ENCODE assay signal across 22 cellular contexts in genomic region chr1:198889732-198890131, GRCh38.
DNase-seq lines count a peak whose midpoint lies in the region; ATAC-seq and TF ChIP-seq lines count a peak whose summit lies in the region.
"Had no signal": no experiment of that assay in that cellular context is flagged by ENCODE, and none has a peak within 500 bp of the region (broad histone marks: within the 10 kb centered on the region; RNA-seq: fewer than 3 reads in every experiment).

No MANE protein-coding gene starts in this region.

- peaks cover 64% of the 10 kb centered on the region for H3F3A ChIP-seq in smooth muscle cell (ENCODE audit: low read depth)

- dilution Hi-C loops in IMR-90 (cut with HindIII; ENCODE audit: low sequenced_read_pairs, unreplicated experiment): no loop called here

- peaks cover 8% of the 10 kb centered on the region; the same call in 1 of the 2 replicates for H4K20me1 ChIP-seq in IMR-90 (ENCODE audit: insufficient read depth, low read length)
- peaks cover 92% of the 10 kb centered on the region for H4K20me1 ChIP-seq in smooth muscle cell (ENCODE audit: low read depth)

- H3K4ac ChIP-seq in IMR-90 (ENCODE audit: low read depth, low read length): no peak overlapping the region

- H3K27me3 Mint-ChIP-seq in Calu3 (ENCODE audit: unreplicated experiment) (no peaks in the 10 kb centered on the region), brain (no peaks in the 10 kb centered on the region)
- H3K27me3 Mint-ChIP-seq: CD4-positive, CD25-positive, alpha-beta regulatory T cell had no signal

- H3K27me3 ChIP-seq in IMR-90 (ENCODE audit: control insufficient read depth, insufficient read depth, low read length): no peaks in the 10 kb centered on the region
- H3K27me3 ChIP-seq in smooth muscle cell (ENCODE audit: low read depth): no peaks in the 10 kb centered on the region
- H3K27me3 ChIP-seq: BLaER1 had no signal

- H2AK5ac ChIP-seq in IMR-90 (ENCODE audit: low read depth, low read length): no peak overlapping the region

- H2BK120ac ChIP-seq in IMR-90 (ENCODE audit: low read depth, low read length): no peak overlapping the region

- DNase-seq in Calu3 (no peak), IMR-90 (no peak), smooth muscle cell (lab: John Stamatoyannopoulos, UW; ENCODE audit: unreplicated experiment) (no peak), Right ventricle myocardium inferior (ENCODE audit: missing footprints) (no peak), HUDEP-2 (lab: John Stamatoyannopoulos, UW; ENCODE audit: unreplicated experiment in 76 of 76) (no peak)
- DNase-seq: CD4-positive, CD25-positive, alpha-beta regulatory T cell; DMS53; NCI-H1105; NCI-H146; NCI-H2029; NCI-H446 treated with DMSO at 0.1 percent for 48 hours; NCI-H526; NCI-H82; NK-92 treated with Interleukin-12 subunit alpha and Interleukin-12 subunit beta, amount 100 ng/mL, for 24 hours; RPMI8226; SHP77 treated with DMSO at 0.1 percent for 48 hours had no signal

- no peak overlapping the region for H3K14ac ChIP-seq in IMR-90 (replicated peaks; ENCODE audit: low read depth, low read length)

- H3K27ac ChIP-seq in IMR-90 (ENCODE audit: insufficient read depth, low read length): no peak overlapping the region
- peak overlapping the region; percentile 86 for H3K27ac ChIP-seq in smooth muscle cell (ENCODE audit: low read depth)
- H3K27ac ChIP-seq: BLaER1, PC-9 had no signal

- H3K9me3 ChIP-seq in IMR-90 (ENCODE audit: control insufficient read depth, insufficient read depth, low read length) (no peaks in the 10 kb centered on the region), smooth muscle cell (replicated peaks; ENCODE audit: low read depth) (no peaks in the 10 kb centered on the region)
- H3K9me3 ChIP-seq: BLaER1, HAP-1 had no signal

- no peak for TF ChIP-seq RAD21 in IMR-90 (IDR thresholded peaks at IDR 0.05; ENCODE audit: low read length)

- no peak overlapping the region for H4K8ac ChIP-seq in IMR-90 (ENCODE audit: low read depth in 2 of 2, low read length in 2 of 2)

- no peak overlapping the region for H3K18ac ChIP-seq in IMR-90 (ENCODE audit: low read depth, low read length)

- no peak overlapping the region for H2BK20ac ChIP-seq in IMR-90 (ENCODE audit: low read depth, low read length)

- in situ Hi-C loops in IMR-90 (cut with MboI; ENCODE audit: low sequenced_read_pairs): no loop called here

- H3K4me2 ChIP-seq in IMR-90 (ENCODE audit: low read depth, low read length) (no peak overlapping the region), smooth muscle cell (peak overlapping the region; percentile 77)
- H3K4me2 ChIP-seq: BLaER1, GM23338 had no signal

- no peak overlapping the region for H2BK5ac ChIP-seq in IMR-90 (ENCODE audit: low read depth, low read length, poor library complexity, severe bottlenecking)

- H2AK9ac ChIP-seq in IMR-90 (replicated peaks; ENCODE audit: low read depth, low read length, poor library complexity): no peak overlapping the region

- POLR2A ChIA-PET in IMR-90 (lab: Charles Lee; ENCODE audit: unreplicated experiment): no interaction called here

- H3K9me3 Mint-ChIP-seq in Calu3 (ENCODE audit: low read depth, unreplicated experiment): no peaks in the 10 kb centered on the region
- H3K9me3 Mint-ChIP-seq in brain: no peaks in the 10 kb centered on the region
- H3K9me3 Mint-ChIP-seq: CD4-positive, CD25-positive, alpha-beta regulatory T cell; GM23338 had no signal

- ATAC-seq in IMR-90 (ENCODE audit: low read depth) (no peak), Right ventricle myocardium inferior (no peak), HG02571 (IDR thresholded peaks at IDR 0.05; ENCODE audit: unreplicated experiment) (no peak)
- ATAC-seq: GM23338 had no signal

- H3K56ac ChIP-seq in IMR-90 (ENCODE audit: extremely low read depth, insufficient read depth, low read length): no peak overlapping the region

- H2BK15ac ChIP-seq in IMR-90 (ENCODE audit: low read depth, low read length): no peak overlapping the region

- no peak overlapping the region for H4K5ac ChIP-seq in IMR-90 (ENCODE audit: low read depth, low read length)

- peaks cover under 1% of the 10 kb centered on the region; the same call in 1 of the 2 replicates for H3K36me3 ChIP-seq in IMR-90 (ENCODE audit: control insufficient read depth, insufficient read depth, low read length)
- peaks cover 5% of the 10 kb centered on the region for H3K36me3 ChIP-seq in smooth muscle cell (ENCODE audit: low read depth)
- H3K36me3 ChIP-seq: HAP-1 had no signal

- WGBS in IMR-90 (ENCODE audit: extremely low coverage in 2 of 2, insufficient read length in 1 of 2), 2 experiments: no CpG with 5 or more reads among the region's 1 CpG
- 46% methylated on average over 1 of the region's 1 CpG for WGBS in smooth muscle cell (ENCODE audit: low lambda C conversion rate)

- peaks cover 100% of the 10 kb centered on the region for H3K79me2 ChIP-seq in smooth muscle cell (ENCODE audit: low read depth)

- CTCF ChIA-PET in Calu3 (lab: Charles Lee) (no interaction called here), IMR-90 (lab: Yijun Ruan, JAX) (interaction anchor here (1.5 kb wide), 1 partner anchor 223 kb away, joined by 3 read pairs; no protein-coding TSS in a partner anchor)

- H3K36me3 Mint-ChIP-seq in Calu3 (ENCODE audit: insufficient read depth, unreplicated experiment) (peaks cover 38% of the 10 kb centered on the region), brain (peaks cover 23% of the 10 kb centered on the region)

- H3K4me1 ChIP-seq in IMR-90 (ENCODE audit: control insufficient read depth, insufficient read depth, low read length) (peaks cover 9% of the 10 kb centered on the region; the same call in 1 of the 2 replicates), smooth muscle cell (ENCODE audit: low read depth) (peaks cover 73% of the 10 kb centered on the region)
- H3K4me1 ChIP-seq: HAP-1 had no signal

- no peak overlapping the region for H3K23ac ChIP-seq in IMR-90 (ENCODE audit: low read depth, low read length)

- H2AFZ ChIP-seq in IMR-90 (replicated peaks; ENCODE audit: low read length, poor library complexity) (no peak overlapping the region), smooth muscle cell (ENCODE audit: low read depth) (no peak overlapping the region)
- H2AFZ ChIP-seq: GM23338 had no signal

- H3K27ac Mint-ChIP-seq in Calu3 (ENCODE audit: unreplicated experiment): peak overlapping the region; percentile 16
- H3K27ac Mint-ChIP-seq in brain: peak overlapping the region in 3 of 5 experiments; percentile 19 to 79 (median 68)
- H3K27ac Mint-ChIP-seq: CD4-positive, CD25-positive, alpha-beta regulatory T cell; GM23338 had no signal

- H4K91ac ChIP-seq in IMR-90 (ENCODE audit: insufficient read depth, low read depth, low read length): no peak overlapping the region

- peaks cover 14 to 37% of the 10 kb centered on the region in 2 experiments for H3K79me1 ChIP-seq in IMR-90 (ENCODE audit: low read depth in 1 of 2, low read length in 2 of 2)

- no peak overlapping the region for H3K9ac ChIP-seq in IMR-90 (ENCODE audit: low read depth, low read length)
- no peak overlapping the region for H3K9ac ChIP-seq in smooth muscle cell (ENCODE audit: low read depth)
- H3K9ac ChIP-seq: BLaER1 had no signal

- BruUV-seq in Calu3 (replicated peaks; lab: Mats Ljungman, UMichigan) (no TSS peak), IMR-90 (replicated peaks; lab: Mats Ljungman, UMichigan) (no TSS peak)

- H3K4me3 ChIP-seq in IMR-90 (ENCODE audit: insufficient read depth, low read depth, low read length) (no peak overlapping the region), smooth muscle cell (no peak overlapping the region)
- H3K4me3 ChIP-seq: BLaER1, GM23338, HAP-1, PC-9 had no signal

- no peaks in the 10 kb centered on the region; the same call in 1 of the 2 replicates for H3K9me1 ChIP-seq in IMR-90 (ENCODE audit: insufficient read depth, low read length)

- no peak for TF ChIP-seq POLR2A in IMR-90 (IDR thresholded peaks at IDR 0.05; ENCODE audit: low read depth, low read length)

- intact Hi-C loops in Calu3 (cut with micrococcal nuclease; ENCODE audit: unreplicated experiment) (no loop called here), IMR-90 (cut with micrococcal nuclease) (no loop called here), Right ventricle myocardium inferior (cut with DNase I) (loop anchor here (5.0 to 10.0 kb wide), 3 partner anchors 48 to 355 kb away; no protein-coding TSS in a partner anchor)

- H3K4me3 Mint-ChIP-seq in Calu3 (ENCODE audit: low read depth, unreplicated experiment) (no peak overlapping the region), brain (peak overlapping the region in 2 of 5 experiments; percentile 53 to 62)
- H3K4me3 Mint-ChIP-seq: CD4-positive, CD25-positive, alpha-beta regulatory T cell; GM23338 had no signal

- TF ChIP-seq CTCF in Calu3 (IDR thresholded peaks at IDR 0.05; ENCODE audit: unreplicated experiment) (no peak), IMR-90 (conservative IDR thresholded peaks at IDR 0.05; ENCODE audit: low read depth, low read length) (no peak), brain (conservative IDR thresholded peaks at IDR 0.05) (no peak), smooth muscle cell (IDR thresholded peaks at IDR 0.05; ENCODE audit: borderline replicate concordance, insufficient read depth, poor library complexity, severe bottlenecking) (no peak)

- peaks cover 50% of the 10 kb centered on the region for H3K4me1 Mint-ChIP-seq in Calu3 (ENCODE audit: low read depth, unreplicated experiment)
- H3K4me1 Mint-ChIP-seq in brain: peaks cover 90% of the 10 kb centered on the region

TF ChIP-seq in IMR-90, 13 proteins besides CTCF, POLR2A, EP300 and RAD21:
- TF ChIP-seq ELK1 (IDR thresholded peaks at IDR 0.05; ENCODE audit: borderline replicate concordance, low read depth, low read length): no peak
- TF ChIP-seq MAFK (IDR thresholded peaks at IDR 0.05; ENCODE audit: low read depth, low read length): peak; percentile 97
- no peak for TF ChIP-seq RFX5 (IDR thresholded peaks at IDR 0.05; ENCODE audit: low read depth, low read length)
